In genomic region chr13:106373989-106374572, GRCh38 we compare ENCODE assay signal across 8 cellular contexts.
DNase-seq lines count a peak whose midpoint lies in the region; ATAC-seq lines count a peak whose summit lies in the region.

No MANE protein-coding gene starts in this region.

- H2AK5ac ChIP-seq in mesenchymal stem cell (ENCODE audit: low read length, severe bottlenecking) = peak overlapping the region; percentile 42

- H3K79me1 ChIP-seq in mesenchymal stem cell (replicated peaks; ENCODE audit: low read length, poor library complexity, severe bottlenecking) = no peaks in the 10 kb centered on the region

- peak overlapping the region; percentile 66 to 95 for H2BK12ac ChIP-seq in mesenchymal stem cell (ENCODE audit: low read length in 2 of 2)

- H3K4me2 ChIP-seq in mesenchymal stem cell (ENCODE audit: low read length, poor library complexity, severe bottlenecking) = no peak overlapping the region

- peak overlapping the region; percentile 80 for H4K91ac ChIP-seq in mesenchymal stem cell (ENCODE audit: low read length)

- peak overlapping the region; percentile 71 to 83 for H3K18ac ChIP-seq in mesenchymal stem cell (ENCODE audit: low read depth in 1 of 2, low read length in 2 of 2)

- no peak overlapping the region for H2BK15ac ChIP-seq in mesenchymal stem cell (ENCODE audit: low read depth, poor library complexity, severe bottlenecking)

- peaks cover 20% of the 10 kb centered on the region for H3K4me1 ChIP-seq in mesenchymal stem cell (ENCODE audit: control insufficient read depth, insufficient read depth, low read depth, low read length)

- H3K4ac ChIP-seq in mesenchymal stem cell (ENCODE audit: low read depth in 1 of 2, low read length in 2 of 2) = peak overlapping the region; percentile 69 to 84

- no peak overlapping the region for H3K14ac ChIP-seq in mesenchymal stem cell (ENCODE audit: low read length in 2 of 2)

- no peak overlapping the region for H3K9ac ChIP-seq in mesenchymal stem cell (ENCODE audit: low read length)

- no peak overlapping the region for H2BK5ac ChIP-seq in mesenchymal stem cell (ENCODE audit: low read depth, low read length, poor library complexity, severe bottlenecking)

- no peaks in the 10 kb centered on the region for H3K36me3 ChIP-seq in mesenchymal stem cell (ENCODE audit: control insufficient read depth in 1 of 2, insufficient read depth in 2 of 2, low read depth in 1 of 2, low read length in 2 of 2)

- 16% methylated on average over 4 of the region's 4 CpGs for WGBS in mesenchymal stem cell

- H2AFZ ChIP-seq in mesenchymal stem cell (ENCODE audit: low read depth, low read length) = no peak overlapping the region

- DNase-seq in M059J (ENCODE audit: low read depth) (peak; percentile 67), mesenchymal stem cell (peak; percentile 84), 8988T (no peak), kidney glomerular epithelial cell (lab: John Stamatoyannopoulos, UW) (no peak), SIG-M5 (lab: John Stamatoyannopoulos, UW) (no peak), SHP77 (lab: John Stamatoyannopoulos, UW) (no peak)

- peak; percentile 45 for ATAC-seq in GM18519 (IDR thresholded peaks at IDR 0.05; ENCODE audit: low FRiP score, unreplicated experiment)
- peak; percentile 60 for ATAC-seq in GM21786 (IDR thresholded peaks at IDR 0.05; ENCODE audit: unreplicated experiment)

- peak overlapping the region; percentile 57 for H2BK120ac ChIP-seq in mesenchymal stem cell (ENCODE audit: low read depth, low read length)

- H3K23ac ChIP-seq in mesenchymal stem cell (ENCODE audit: low read length in 2 of 2) = no peak overlapping the region

- peak overlapping the region; percentile 59 for H4K8ac ChIP-seq in mesenchymal stem cell (ENCODE audit: low read length)

- no peak overlapping the region for H3K4me3 ChIP-seq in mesenchymal stem cell (ENCODE audit: insufficient read depth in 1 of 2, low read depth in 1 of 2, low read length in 2 of 2)

- no peak overlapping the region for H3K27ac ChIP-seq in mesenchymal stem cell (ENCODE audit: low read length, poor library complexity, severe bottlenecking)

- H3K27me3 ChIP-seq in mesenchymal stem cell (ENCODE audit: control insufficient read depth in 1 of 2, insufficient read depth in 1 of 2, low read length in 2 of 2) = no peaks in the 10 kb centered on the region

- H3K9me3 ChIP-seq in mesenchymal stem cell (ENCODE audit: control insufficient read depth, low read length) = no peaks in the 10 kb centered on the region

Comparison
In these comparisons a context has a peak if more than half of its experiments do, and no peak if none do; other contexts are left out.
1. DNase-seq: peak in M059J (single experiment) and mesenchymal stem cell (single experiment); none in 8988T (single experiment), kidney glomerular epithelial cell (single experiment), SIG-M5 (single experiment) and SHP77 (0 of 2).